Comparison of ENCODE assay signal across 14 cellular contexts in genomic region chr5:72647806-72648205, GRCh38.
A peak's percentile ranks its signal among the peaks of the same experiment; 100 is the strongest.
DNase-seq lines count a peak whose midpoint lies in the region; ATAC-seq, FAIRE-seq and TF ChIP-seq lines count a peak whose summit lies in the region.
"Had no signal": no experiment of that assay in that cellular context is flagged by ENCODE, and none has a peak within 500 bp of the region (broad histone marks: within the 10 kb centered on the region; RNA-seq: fewer than 3 reads in every experiment).

No MANE protein-coding gene starts in this region.

- H2BK15ac ChIP-seq in mesenchymal stem cell (ENCODE audit: low read depth, poor library complexity, severe bottlenecking) = no peak overlapping the region

- H3K4me2 ChIP-seq in mesenchymal stem cell (ENCODE audit: low read length, poor library complexity, severe bottlenecking) = no peak overlapping the region

- H3K27ac Mint-ChIP-seq in CD14-positive monocyte = no peak overlapping the region

- FAIRE-seq in H54 (lab: Jason Lieb, UNC) = no peak
- FAIRE-seq: H1, TTC549 had no signal

- ATAC-seq in GM21576 (IDR thresholded peaks at IDR 0.05; ENCODE audit: unreplicated experiment) = no peak

- no peaks in the 10 kb centered on the region for H3K9me3 Mint-ChIP-seq in CD14-positive monocyte

- H3K36me3 ChIP-seq in mesenchymal stem cell (ENCODE audit: control insufficient read depth in 1 of 2, insufficient read depth in 2 of 2, low read depth in 1 of 2, low read length in 2 of 2) (no peaks in the 10 kb centered on the region), uterus (no peaks in the 10 kb centered on the region)

- no peaks in the 10 kb centered on the region for H3K9me3 ChIP-seq in mesenchymal stem cell (ENCODE audit: control insufficient read depth, low read length)
- H3K9me3 ChIP-seq in uterus = no peaks in the 10 kb centered on the region
- H3K9me3 ChIP-seq: testis had no signal

- H3K4me3 ChIP-seq in mesenchymal stem cell (ENCODE audit: insufficient read depth in 1 of 2, low read depth in 1 of 2, low read length in 2 of 2) = no peak overlapping the region
- H3K4me3 ChIP-seq in uterus = no peak overlapping the region
- H3K4me3 ChIP-seq: testis had no signal

- H2AK5ac ChIP-seq in mesenchymal stem cell (ENCODE audit: low read length, severe bottlenecking) = no peak overlapping the region

- H3K4me1 ChIP-seq in mesenchymal stem cell (ENCODE audit: control insufficient read depth, insufficient read depth, low read depth, low read length) (peaks cover 5% of the 10 kb centered on the region), uterus (peaks cover 0 to 8% of the 10 kb centered on the region in 2 donors)
- H3K4me1 ChIP-seq: testis had no signal

- H3K18ac ChIP-seq in mesenchymal stem cell (ENCODE audit: low read depth in 1 of 2, low read length in 2 of 2) = no peak overlapping the region

- DNase-seq in NCI-H1417 (lab: John Stamatoyannopoulos, UW) = peak; percentile 14 to 64 (median 44)
- DNase-seq in NCI-H1417 treated with DMSO at 0.1 percent for 48 hours (lab: John Stamatoyannopoulos, UW) = no peak
- peak; percentile 34 for DNase-seq in mesenchymal stem cell
- peak in 1 of 2 donors; percentile 39 for DNase-seq in uterus
- no peak for DNase-seq in CD14-positive monocyte (ENCODE audit: low spot score)
- DNase-seq in H54 (ENCODE audit: insufficient read length, low spot score) = no peak
- DNase-seq: activated T-cell treated with anti-CD3 and anti-CD28 coated beads, Interleukin-2, amount 50 U/mL, for 48 hours; cerebellar nuclear complex; stimulated activated CD4-positive, alpha-beta T cell treated with anti-CD3 and anti-CD28 coated beads, Interleukin-4, amount 100 ng/mL, for 1 hour; testis had no signal

- H2BK5ac ChIP-seq in mesenchymal stem cell (ENCODE audit: low read depth, low read length, poor library complexity, severe bottlenecking) = no peak overlapping the region

- intact Hi-C loops in uterus (cut with DNase I; ENCODE audit: low total_unique reads) = no loop called here
- intact Hi-C loops in CD14-positive monocyte (cut with micrococcal nuclease) = no loop called here

- WGBS in mesenchymal stem cell = 0% methylated on average over 2 of the region's 2 CpGs

- no peaks in the 10 kb centered on the region for H3K36me3 Mint-ChIP-seq in CD14-positive monocyte

- no peak overlapping the region for H2BK12ac ChIP-seq in mesenchymal stem cell (ENCODE audit: low read length in 2 of 2)

- no peak overlapping the region for H3K4ac ChIP-seq in mesenchymal stem cell (ENCODE audit: low read depth in 1 of 2, low read length in 2 of 2)

- no peak overlapping the region for H2BK120ac ChIP-seq in mesenchymal stem cell (ENCODE audit: low read depth, low read length)

- H3K14ac ChIP-seq in mesenchymal stem cell (ENCODE audit: low read length in 2 of 2) = no peak overlapping the region

- 0 out of 2 replicates have a peak overlapping the region, but pooled peaks have one; percentile 19 for H3K27ac ChIP-seq in VCaP
- no peak overlapping the region for H3K27ac ChIP-seq in mesenchymal stem cell (ENCODE audit: low read length, poor library complexity, severe bottlenecking)
- peak overlapping the region; percentile 50 to 76 for H3K27ac ChIP-seq in uterus
- H3K27ac ChIP-seq: testis had no signal

- H4K91ac ChIP-seq in mesenchymal stem cell (ENCODE audit: low read length) = no peak overlapping the region

- H3K23ac ChIP-seq in mesenchymal stem cell (ENCODE audit: low read length in 2 of 2) = no peak overlapping the region

- TF ChIP-seq POLR2A in uterus (IDR thresholded peaks at IDR 0.05) (no peak), H54 (IDR thresholded peaks at IDR 0.05; ENCODE audit: low read depth, low read length) (no peak)

- no peak overlapping the region for H2AFZ ChIP-seq in mesenchymal stem cell (ENCODE audit: low read depth, low read length)

- H4K8ac ChIP-seq in mesenchymal stem cell (ENCODE audit: low read length) = no peak overlapping the region

- no peak overlapping the region for H3K9ac ChIP-seq in mesenchymal stem cell (ENCODE audit: low read length)

- peaks cover 3% of the 10 kb centered on the region for H3K4me1 Mint-ChIP-seq in CD14-positive monocyte

- H3K27me3 ChIP-seq in mesenchymal stem cell (ENCODE audit: control insufficient read depth in 1 of 2, insufficient read depth in 1 of 2, low read length in 2 of 2) (no peaks in the 10 kb centered on the region), uterus (no peaks in the 10 kb centered on the region)
- H3K27me3 ChIP-seq: testis had no signal

- no peak overlapping the region for H3K4me3 Mint-ChIP-seq in CD14-positive monocyte

- TF ChIP-seq CTCF in VCaP (conservative IDR thresholded peaks at IDR 0.05) = no peak
- TF ChIP-seq CTCF in uterus (IDR thresholded peaks at IDR 0.05) = no peak
- TF ChIP-seq CTCF in CD14-positive monocyte (IDR thresholded peaks at IDR 0.05) = no peak

- H3K27me3 Mint-ChIP-seq in CD14-positive monocyte (ENCODE audit: low read depth in 3 of 3) = peaks cover 5 to 10% (median 10%) of the 10 kb centered on the region in 3 donors

- no peaks in the 10 kb centered on the region for H3K79me1 ChIP-seq in mesenchymal stem cell (replicated peaks; ENCODE audit: low read length, poor library complexity, severe bottlenecking)

Comparison
In these comparisons a context has a peak if more than half of its experiments do, and no peak if none do; other contexts are left out.
1. DNase-seq: peak in NCI-H1417 (3 of 3) and mesenchymal stem cell (single experiment); none in NCI-H1417 treated with DMSO at 0.1 percent for 48 hours (single experiment), CD14-positive monocyte (single experiment) and H54 (single experiment).